8 cellular contexts compared by ENCODE assay signal in the genomic region with DNA sequence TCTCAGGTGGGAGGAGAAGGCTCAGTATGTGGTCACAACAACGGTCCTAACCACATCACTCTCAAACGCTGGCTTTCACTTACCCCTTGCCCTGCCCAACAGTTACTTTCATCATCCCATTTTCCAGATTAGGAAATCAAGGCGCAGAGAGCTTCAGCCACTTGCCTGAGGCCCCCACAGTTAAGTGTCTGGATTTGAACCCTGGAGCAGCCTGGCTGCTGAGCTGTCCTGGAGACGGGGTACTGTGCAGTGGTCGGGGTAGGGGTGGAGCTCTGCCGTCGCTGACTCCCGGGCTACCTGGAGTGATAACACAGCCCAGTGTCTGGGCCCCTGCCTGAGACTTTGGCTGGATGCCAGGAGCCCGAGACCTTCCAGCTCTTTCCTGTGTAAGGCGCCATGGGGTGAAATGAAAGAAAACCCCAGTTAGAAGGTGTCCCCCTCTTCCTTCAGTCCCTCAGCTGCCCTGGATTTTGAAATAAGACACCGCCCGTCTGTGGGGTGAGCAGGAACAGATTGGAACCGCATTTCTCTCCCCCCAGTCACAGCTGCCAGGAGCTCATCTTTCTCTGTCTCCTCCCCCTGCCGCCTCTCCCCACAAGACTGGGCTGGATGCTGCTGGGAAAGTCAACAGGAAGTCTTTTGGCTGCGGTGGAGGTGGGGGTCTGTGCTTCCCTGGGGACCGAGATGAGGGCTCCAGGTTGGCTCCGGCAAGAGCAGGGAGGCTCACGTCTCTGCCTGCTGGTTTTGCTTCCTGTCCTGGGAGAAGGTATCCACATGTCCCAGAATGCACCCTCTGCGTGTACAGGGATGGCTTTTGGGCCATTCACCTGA.
DNase-seq lines count a peak whose midpoint lies in the region; TF ChIP-seq lines count a peak whose summit lies in the region.

No MANE protein-coding gene starts in this region.

- peak overlapping the region; percentile 69 for H3K9ac ChIP-seq in NT2/D1 (ENCODE audit: insufficient read length, low read depth)
- no peak overlapping the region for H3K9ac ChIP-seq in iPS-18a (ENCODE audit: low read length)
- H3K9ac ChIP-seq in MM.1S (ENCODE audit: low read length) = no peak overlapping the region

- H3K9me3 Mint-ChIP-seq in activated naive CD4-positive, alpha-beta T cell treated with anti-CD3 and anti-CD28 coated beads, Interleukin-2, amount 10 ng/mL, durations not matched to agents 7 days and 5 days = no peaks in the 10 kb centered on the region

- H3K27me3 Mint-ChIP-seq in activated naive CD4-positive, alpha-beta T cell treated with anti-CD3 and anti-CD28 coated beads, Interleukin-2, amount 10 ng/mL, durations not matched to agents 7 days and 5 days = no peaks in the 10 kb centered on the region

- H3K4me3 ChIP-seq in BJ (ENCODE audit: low read depth, low read length) (0 out of 2 replicates have a peak overlapping the region, but pooled peaks have one; percentile 12), NT2/D1 (ENCODE audit: insufficient read length, low read depth) (no peak overlapping the region), iPS-18a (ENCODE audit: low read length) (no peak overlapping the region), MM.1S (ENCODE audit: low read length) (no peak overlapping the region)

- H3K36me3 ChIP-seq in BJ (ENCODE audit: control insufficient read depth, insufficient read depth, low read length) (peaks cover 14% of the 10 kb centered on the region), NT2/D1 (ENCODE audit: insufficient read depth, insufficient read length, low read length) (peaks cover 41% of the 10 kb centered on the region), iPS-18a (ENCODE audit: control insufficient read depth, low read depth, low read length) (no peaks in the 10 kb centered on the region), MM.1S (replicated peaks; ENCODE audit: insufficient read depth, low read length) (no peaks in the 10 kb centered on the region)

- CTCF ChIA-PET in BJ (lab: Yijun Ruan, JAX) = interaction anchor here (0.6 to 6.0 kb wide), 15 partner anchors 8 to 292 kb away, joined by 3 to 32 read pairs (median 4); no protein-coding TSS in a partner anchor
- CTCF ChIA-PET in activated naive CD4-positive, alpha-beta T cell treated with anti-CD3 and anti-CD28 coated beads, Interleukin-2, amount 10 ng/mL, durations not matched to agents 7 days and 5 days (lab: Charles Lee) = interaction anchor here (0.9 to 2.6 kb wide), 9 partner anchors 9 to 89 kb away, joined by 3 to 21 read pairs (median 5); no protein-coding TSS in a partner anchor

- H3K4me1 ChIP-seq in NT2/D1 (ENCODE audit: insufficient read depth, insufficient read length) (peaks cover 60% of the 10 kb centered on the region), iPS-18a (ENCODE audit: control insufficient read depth, low read depth, low read length) (peaks cover 38% of the 10 kb centered on the region), MM.1S (ENCODE audit: low read length) (no peaks in the 10 kb centered on the region)

- no peaks in the 10 kb centered on the region for H4K20me1 ChIP-seq in MM.1S (ENCODE audit: insufficient read depth, low read length)

- DNase-seq in BJ (ENCODE audit: low read depth) = peak; percentile 58
- DNase-seq in HT1080 (ENCODE audit: low read depth) = peak; percentile 90
- DNase-seq in NT2/D1 (ENCODE audit: low read depth, low spot score) = peak; percentile 67
- DNase-seq in activated naive CD4-positive, alpha-beta T cell treated with anti-CD3 and anti-CD28 coated beads, Interleukin-2, amount 10 ng/mL, durations not matched to agents 7 days and 5 days = peak; percentile 65
- DNase-seq in stimulated activated naive CD4-positive, alpha-beta T cell (lab: John Stamatoyannopoulos, UW) = peak; percentile 35 to 66 (median 56)
- DNase-seq in MM.1S = no peak
- no peak for DNase-seq in mesenteric fat pad (ENCODE audit: low spot score)

- TF ChIP-seq CTCF in BJ (IDR thresholded peaks at IDR 0.05; ENCODE audit: insufficient read depth, low read depth, low read length) (no peak), MM.1S (IDR thresholded peaks at IDR 0.05; ENCODE audit: low read length) (no peak)

- no peaks in the 10 kb centered on the region for H3F3A ChIP-seq in MM.1S (ENCODE audit: insufficient read depth, low read length)

- H3K27ac ChIP-seq in iPS-18a (ENCODE audit: low read length) (peak overlapping the region; percentile 22), MM.1S (ENCODE audit: low read length) (no peak overlapping the region)

- peaks cover 79% of the 10 kb centered on the region for H3K4me1 Mint-ChIP-seq in activated naive CD4-positive, alpha-beta T cell treated with anti-CD3 and anti-CD28 coated beads, Interleukin-2, amount 10 ng/mL, durations not matched to agents 7 days and 5 days

- H3K9me3 ChIP-seq in NT2/D1 (ENCODE audit: insufficient read depth, low read length) (no peaks in the 10 kb centered on the region), iPS-18a (ENCODE audit: control insufficient read depth, low read depth, low read length) (no peaks in the 10 kb centered on the region), MM.1S (replicated peaks; ENCODE audit: insufficient read depth, low read length) (no peaks in the 10 kb centered on the region)

- H3K4me2 ChIP-seq in MM.1S (ENCODE audit: low read depth, low read length) = no peak overlapping the region

- H3K4me3 Mint-ChIP-seq in activated naive CD4-positive, alpha-beta T cell treated with anti-CD3 and anti-CD28 coated beads, Interleukin-2, amount 10 ng/mL, durations not matched to agents 7 days and 5 days = peak overlapping the region; percentile 46

- H3K79me2 ChIP-seq in MM.1S (ENCODE audit: low read length) = peaks cover 84% of the 10 kb centered on the region

- peaks cover 32% of the 10 kb centered on the region for H3K36me3 Mint-ChIP-seq in activated naive CD4-positive, alpha-beta T cell treated with anti-CD3 and anti-CD28 coated beads, Interleukin-2, amount 10 ng/mL, durations not matched to agents 7 days and 5 days

- no peak overlapping the region for H2AFZ ChIP-seq in MM.1S (ENCODE audit: low read length)

- H3K27me3 ChIP-seq in BJ (ENCODE audit: control insufficient read depth, insufficient read depth, low read length) = no peaks in the 10 kb centered on the region
- no peaks in the 10 kb centered on the region for H3K27me3 ChIP-seq in NT2/D1 (ENCODE audit: insufficient read depth, insufficient read length)
- H3K27me3 ChIP-seq in iPS-18a (ENCODE audit: control insufficient read depth, insufficient read depth, low read length) = no peaks in the 10 kb centered on the region
- no peaks in the 10 kb centered on the region for H3K27me3 ChIP-seq in MM.1S (replicated peaks; ENCODE audit: insufficient read depth, low read length)

- H3K27ac Mint-ChIP-seq in activated naive CD4-positive, alpha-beta T cell treated with anti-CD3 and anti-CD28 coated beads, Interleukin-2, amount 10 ng/mL, durations not matched to agents 7 days and 5 days = peak overlapping the region; percentile 89

- POLR2A ChIA-PET in BJ (lab: Charles Lee) = interaction anchor here (1.0 kb wide), 1 partner anchor 11 kb away, joined by 3 read pairs; no protein-coding TSS in a partner anchor

- H3K9me2 ChIP-seq in MM.1S (replicated peaks; ENCODE audit: insufficient read depth, low read length) = no peaks in the 10 kb centered on the region

Comparison
In these comparisons a context has a peak if more than half of its experiments do, and no peak if none do; other contexts are left out.
1. DNase-seq: peak in BJ (single experiment), HT1080 (single experiment), NT2/D1 (single experiment), activated naive CD4-positive, alpha-beta T cell treated with anti-CD3 and anti-CD28 coated beads, Interleukin-2, amount 10 ng/mL, durations not matched to agents 7 days and 5 days (single experiment) and stimulated activated naive CD4-positive, alpha-beta T cell (6 of 6); none in MM.1S (single experiment) and mesenteric fat pad (single experiment).